In genomic region chr11:34860518-34860917, GRCh38 we compare ENCODE assay signal across 18 cellular contexts.
"Had no signal": no experiment of that assay in that cellular context is flagged by ENCODE, and none has a peak within 500 bp of the region (broad histone marks: within the 10 kb centered on the region; RNA-seq: fewer than 3 reads in every experiment).

No MANE protein-coding gene starts in this region.

- H3K36me3 ChIP-seq: gastroesophageal sphincter, heart left ventricle, prostate gland, thoracic aorta had no signal

- H3K4me3 Mint-ChIP-seq: activated CD4-positive, alpha-beta T cell treated with anti-CD3 and anti-CD28 coated beads, Interleukin-2, amount 10 ng/mL, durations not matched to agents 7 days and 5 days; activated CD8-positive, alpha-beta T cell treated with anti-CD3 and anti-CD28 coated beads, Interleukin-2, amount 10 ng/mL, durations not matched to agents 7 days and 5 days; activated naive CD8-positive, alpha-beta T cell treated with anti-CD3 and anti-CD28 coated beads, Interleukin-2, amount 10 ng/mL, durations not matched to agents 7 days and 5 days; activated T-cell treated with anti-CD3 and anti-CD28 coated beads, Interleukin-2, amount 50 U/mL, for 24 hours; effector memory CD8-positive, alpha-beta T cell; neural crest cell; stimulated activated memory B cell treated with anti-CD40 and anti-IgM and Interleukin-4, amounts not matched to agents 10 μg/mL and 1 μg/mL and 100 μg/mL, for 72 hours had no signal

- H3K36me3 Mint-ChIP-seq: activated naive CD8-positive, alpha-beta T cell treated with anti-CD3 and anti-CD28 coated beads, Interleukin-2, amount 10 ng/mL, durations not matched to agents 7 days and 5 days; stimulated activated memory B cell treated with anti-CD40 and anti-IgM and Interleukin-4, amounts not matched to agents 10 μg/mL and 1 μg/mL and 100 μg/mL, for 72 hours had no signal

- H3K27me3 ChIP-seq: body of pancreas, gastroesophageal sphincter, heart left ventricle had no signal

- H3K4me1 ChIP-seq: body of pancreas, gastroesophageal sphincter, prostate gland had no signal

- H3K27ac Mint-ChIP-seq: activated CD4-positive, alpha-beta T cell treated with anti-CD3 and anti-CD28 coated beads, Interleukin-2, amount 10 ng/mL, durations not matched to agents 7 days and 5 days; activated CD8-positive, alpha-beta T cell treated with anti-CD3 and anti-CD28 coated beads, Interleukin-2, amount 10 ng/mL, durations not matched to agents 7 days and 5 days; activated naive CD8-positive, alpha-beta T cell treated with anti-CD3 and anti-CD28 coated beads, Interleukin-2, amount 10 ng/mL, durations not matched to agents 7 days and 5 days; activated T-cell treated with anti-CD3 and anti-CD28 coated beads, Interleukin-2, amount 50 U/mL, for 24 hours; activated T-helper 2 cell treated with anti-CD3 and anti-CD28 coated beads, Interferon-gamma antibody, Interleukin-2, Interleukin-4, amounts not matched to agents 10 μg/mL and 5 μg/mL and 100 μg/mL, durations not matched to agents 14 hours and 24 hours and 36 hours; effector memory CD8-positive, alpha-beta T cell; stimulated activated memory B cell treated with anti-CD40 and anti-IgM and Interleukin-4, amounts not matched to agents 10 μg/mL and 1 μg/mL and 100 μg/mL, for 72 hours had no signal

- ATAC-seq: activated CD8-positive, alpha-beta T cell treated with anti-CD3 and anti-CD28 coated beads, Interleukin-2, amount 10 ng/mL, durations not matched to agents 7 days and 5 days; body of pancreas; effector memory CD8-positive, alpha-beta T cell; gastroesophageal sphincter; heart left ventricle; left ventricle myocardium superior; right cardiac atrium; stimulated activated memory B cell treated with anti-CD40 and anti-IgM and Interleukin-4, amounts not matched to agents 10 μg/mL and 1 μg/mL and 100 μg/mL, for 72 hours had no signal

- H3K27me3 Mint-ChIP-seq: activated CD4-positive, alpha-beta T cell treated with anti-CD3 and anti-CD28 coated beads, Interleukin-2, amount 10 ng/mL, durations not matched to agents 7 days and 5 days; activated T-cell treated with anti-CD3 and anti-CD28 coated beads, Interleukin-2, amount 50 U/mL, for 24 hours; effector memory CD8-positive, alpha-beta T cell; stimulated activated memory B cell treated with anti-CD40 and anti-IgM and Interleukin-4, amounts not matched to agents 10 μg/mL and 1 μg/mL and 100 μg/mL, for 72 hours had no signal

- H3K4me3 ChIP-seq: body of pancreas, gastroesophageal sphincter, heart left ventricle, prostate gland, thoracic aorta had no signal

- H3K27ac ChIP-seq: body of pancreas, gastroesophageal sphincter, heart left ventricle, thoracic aorta had no signal

- H3K9me3 Mint-ChIP-seq: activated CD4-positive, alpha-beta T cell treated with anti-CD3 and anti-CD28 coated beads, Interleukin-2, amount 10 ng/mL, durations not matched to agents 7 days and 5 days; activated naive CD8-positive, alpha-beta T cell treated with anti-CD3 and anti-CD28 coated beads, Interleukin-2, amount 10 ng/mL, durations not matched to agents 7 days and 5 days; activated T-cell treated with anti-CD3 and anti-CD28 coated beads, Interleukin-2, amount 50 U/mL, for 24 hours; activated T-helper 2 cell treated with anti-CD3 and anti-CD28 coated beads, Interferon-gamma antibody, Interleukin-2, Interleukin-4, amounts not matched to agents 10 μg/mL and 5 μg/mL and 100 μg/mL, durations not matched to agents 14 hours and 24 hours and 36 hours; effector memory CD8-positive, alpha-beta T cell; stimulated activated memory B cell treated with anti-CD40 and anti-IgM and Interleukin-4, amounts not matched to agents 10 μg/mL and 1 μg/mL and 100 μg/mL, for 72 hours had no signal

- H3K4me1 Mint-ChIP-seq: activated CD4-positive, alpha-beta T cell treated with anti-CD3 and anti-CD28 coated beads, Interleukin-2, amount 10 ng/mL, durations not matched to agents 7 days and 5 days; activated naive CD8-positive, alpha-beta T cell treated with anti-CD3 and anti-CD28 coated beads, Interleukin-2, amount 10 ng/mL, durations not matched to agents 7 days and 5 days; neural crest cell had no signal

- DNase-seq: activated CD4-positive, alpha-beta T cell treated with anti-CD3 and anti-CD28 coated beads, Interleukin-2, amount 10 ng/mL, durations not matched to agents 7 days and 5 days; activated CD8-positive, alpha-beta T cell treated with anti-CD3 and anti-CD28 coated beads, Interleukin-2, amount 10 ng/mL, durations not matched to agents 7 days and 5 days; activated naive CD4-positive, alpha-beta T cell treated with Interleukin-2 at 50 U/mL for 16 hours; activated naive CD8-positive, alpha-beta T cell treated with anti-CD3 and anti-CD28 coated beads, Interleukin-2, amount 10 ng/mL, durations not matched to agents 7 days and 5 days; activated T-cell treated with anti-CD3 and anti-CD28 coated beads, Interleukin-2, amount 50 U/mL, for 24 hours; body of pancreas; effector memory CD8-positive, alpha-beta T cell; heart left ventricle; left ventricle myocardium superior; right cardiac atrium; stimulated activated CD4-positive, alpha-beta T cell treated with anti-CD3 and anti-CD28 coated beads, Interleukin-4, amount 100 ng/mL, for 4 hours; T1000 had no signal

- H3K9me3 ChIP-seq: body of pancreas, gastroesophageal sphincter, heart left ventricle, prostate gland, thoracic aorta had no signal
